16 cellular contexts compared by ENCODE assay signal in the genomic region with DNA sequence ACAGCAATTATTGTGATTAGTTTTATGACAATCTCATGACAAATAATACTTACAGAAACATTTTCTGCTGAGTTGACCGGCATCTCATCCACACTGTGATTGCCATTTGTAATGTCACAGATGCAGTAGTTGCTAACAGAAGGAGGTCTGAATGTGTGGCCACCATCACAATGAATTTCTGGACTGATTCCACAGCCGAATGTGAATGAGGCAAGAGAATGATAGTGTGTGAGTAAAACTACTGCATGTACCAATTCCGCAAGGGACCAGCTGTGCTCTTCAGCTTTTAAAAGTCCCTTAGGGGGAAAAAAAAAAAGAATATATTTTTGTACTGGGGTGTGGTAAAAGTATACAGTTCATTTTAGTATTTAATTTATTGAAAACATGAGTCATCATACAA.
DNase-seq lines count a peak whose midpoint lies in the region; ATAC-seq and TF ChIP-seq lines count a peak whose summit lies in the region.
"Had no signal": no experiment of that assay in that cellular context is flagged by ENCODE, and none has a peak within 500 bp of the region (broad histone marks: within the 10 kb centered on the region; RNA-seq: fewer than 3 reads in every experiment).

No MANE protein-coding gene starts in this region.

- TF ChIP-seq POLR2A in testis (IDR thresholded peaks at IDR 0.05), result no peak

- H3K27me3 Mint-ChIP-seq in CD4-positive, alpha-beta T cell, result no peaks in the 10 kb centered on the region
- H3K27me3 Mint-ChIP-seq in CD4-positive, alpha-beta memory T cell, result no peaks in the 10 kb centered on the region
- H3K27me3 Mint-ChIP-seq: B cell had no signal

- H3K4me3 ChIP-seq in heart right ventricle (no peak overlapping the region), testis (no peak overlapping the region)
- H3K4me3 ChIP-seq in CD4-positive, alpha-beta memory T cell (ENCODE audit: low read length in 2 of 2), result no peak overlapping the region
- H3K4me3 ChIP-seq: GM23248, K562 had no signal

- CTCF ChIA-PET in CD4-positive, alpha-beta T cell (lab: Charles Lee), result no interaction called here
- CTCF ChIA-PET in CD4-positive, alpha-beta memory T cell (lab: Charles Lee; ENCODE audit: partially characterized antibody), result no interaction called here

- H3K36me3 ChIP-seq in heart right ventricle (peaks cover 0 to 84% (median 28%) of the 10 kb centered on the region in 9 donors), testis (ENCODE audit: low read depth, missing control alignments) (no peaks in the 10 kb centered on the region)
- peaks cover 30% of the 10 kb centered on the region for H3K36me3 ChIP-seq in CD4-positive, alpha-beta memory T cell (ENCODE audit: insufficient read depth, low read length)

- H3K27ac ChIP-seq in heart right ventricle, result peak overlapping the region in 1 of 10 donors; percentile 3
- H3K27ac ChIP-seq in testis, result peak overlapping the region; percentile 21 to 31
- H3K27ac ChIP-seq in CD4-positive, alpha-beta T cell (ENCODE audit: low read depth, low read length), result no peak overlapping the region
- H3K27ac ChIP-seq in CD4-positive, alpha-beta memory T cell (ENCODE audit: low read depth, low read length), result no peak overlapping the region
- H3K27ac ChIP-seq: GM23248, HL-60 had no signal

- peak in 5 of 8 donors; percentile 25 to 49 (median 38) for ATAC-seq in heart right ventricle
- ATAC-seq in left cardiac atrium, result no peak
- ATAC-seq in CD4-positive, alpha-beta T cell (ENCODE audit: poor library complexity), result no peak
- ATAC-seq: CD8-positive, alpha-beta T cell; HCT116; K562 had no signal

- no peak for DNase-seq in heart right ventricle
- DNase-seq in left cardiac atrium, result no peak
- DNase-seq in G401 (ENCODE audit: low spot score), result peak; percentile 48
- peak; percentile 18 for DNase-seq in midbrain (lab: John Stamatoyannopoulos, UW)
- DNase-seq in testis, result no peak
- no peak for DNase-seq in CD4-positive, alpha-beta T cell
- no peak for DNase-seq in CD4-positive, alpha-beta memory T cell
- DNase-seq: ACHN; CD8-positive, alpha-beta T cell; COR-L47; DMS53; GM23248 had no signal

- no peak overlapping the region for H3K4me3 Mint-ChIP-seq in CD4-positive, alpha-beta T cell
- no peak overlapping the region for H3K4me3 Mint-ChIP-seq in CD4-positive, alpha-beta memory T cell
- H3K4me3 Mint-ChIP-seq: B cell; CD8-positive, alpha-beta T cell had no signal

- POLR2A ChIA-PET in CD4-positive, alpha-beta T cell (lab: Charles Lee), result no interaction called here
- POLR2A ChIA-PET in CD4-positive, alpha-beta memory T cell (lab: Charles Lee; ENCODE audit: partially characterized antibody), result no interaction called here

- intact Hi-C loops in heart right ventricle (cut with DNase I), result no loop called here
- intact Hi-C loops in left cardiac atrium (cut with DNase I), result no loop called here
- intact Hi-C loops in testis (cut with DNase I; ENCODE audit: low total_unique reads), result no loop called here
- intact Hi-C loops in CD4-positive, alpha-beta T cell (cut with DNase I, micrococcal nuclease), result no loop called here
- intact Hi-C loops in CD4-positive, alpha-beta memory T cell (cut with micrococcal nuclease), result no loop called here

- TF ChIP-seq CTCF in heart right ventricle (IDR thresholded peaks at IDR 0.05), result no peak
- TF ChIP-seq CTCF in testis (IDR thresholded peaks at IDR 0.05), result no peak
- no peak for TF ChIP-seq CTCF in CD4-positive, alpha-beta T cell (IDR thresholded peaks at IDR 0.05)

- H3K27me3 ChIP-seq in heart right ventricle (no peaks in the 10 kb centered on the region), testis (no peaks in the 10 kb centered on the region)
- no peaks in the 10 kb centered on the region for H3K27me3 ChIP-seq in CD4-positive, alpha-beta T cell (ENCODE audit: control insufficient read depth, insufficient read depth, low read length)
- no peaks in the 10 kb centered on the region for H3K27me3 ChIP-seq in CD4-positive, alpha-beta memory T cell (ENCODE audit: insufficient read depth, low read length)

- H3K4me1 ChIP-seq in heart right ventricle (peaks cover 2 to 55% (median 48%) of the 10 kb centered on the region in 9 donors), testis (peaks cover 42% of the 10 kb centered on the region)
- peaks cover 13% of the 10 kb centered on the region for H3K4me1 ChIP-seq in CD4-positive, alpha-beta memory T cell (ENCODE audit: insufficient read depth, low read length)

- in situ Hi-C loops in G401 (cut with HindIII; ENCODE audit: low sequenced_read_pairs), result no loop called here

- H3K9me3 ChIP-seq in heart right ventricle (no peaks in the 10 kb centered on the region), testis (no peaks in the 10 kb centered on the region)
- no peaks in the 10 kb centered on the region for H3K9me3 ChIP-seq in CD4-positive, alpha-beta T cell (ENCODE audit: control insufficient read depth, low read length)
- H3K9me3 ChIP-seq in CD4-positive, alpha-beta memory T cell (ENCODE audit: control insufficient read depth in 1 of 2, low read length in 2 of 2), result no peaks in the 10 kb centered on the region

- H3K4me1 Mint-ChIP-seq in CD4-positive, alpha-beta T cell (ENCODE audit: low read depth), result peaks cover 31% of the 10 kb centered on the region
- H3K4me1 Mint-ChIP-seq in CD4-positive, alpha-beta memory T cell, result peaks cover 13 to 23% (median 18%) of the 10 kb centered on the region in 4 donors

- H3K36me3 Mint-ChIP-seq in CD4-positive, alpha-beta T cell (ENCODE audit: low read depth), result peaks cover 81% of the 10 kb centered on the region
- H3K36me3 Mint-ChIP-seq in CD4-positive, alpha-beta memory T cell, result peaks cover 45 to 58% of the 10 kb centered on the region in 2 donors

- no peak overlapping the region for H3K27ac Mint-ChIP-seq in CD4-positive, alpha-beta T cell
- H3K27ac Mint-ChIP-seq in CD4-positive, alpha-beta memory T cell, result peak overlapping the region in 1 of 7 donors; percentile 3
- H3K27ac Mint-ChIP-seq: B cell; CD8-positive, alpha-beta T cell had no signal

- no peaks in the 10 kb centered on the region for H3K9me3 Mint-ChIP-seq in CD4-positive, alpha-beta T cell
- H3K9me3 Mint-ChIP-seq in CD4-positive, alpha-beta memory T cell, result no peaks in the 10 kb centered on the region
- H3K9me3 Mint-ChIP-seq: CD8-positive, alpha-beta T cell had no signal

- WGBS in heart right ventricle, 2 donors, result 55 to 68% methylated on average over 3 of the region's 3 CpGs
- 62 to 71% methylated on average over 3 of the region's 3 CpGs for WGBS in testis, 2 donors

Comparison
In these comparisons a context has a peak if more than half of its experiments do, and no peak if none do; other contexts are left out.
1. ATAC-seq: peak in heart right ventricle (5 of 8); none in left cardiac atrium (0 of 2) and CD4-positive, alpha-beta T cell (single experiment).
2. DNase-seq: peak in G401 (single experiment) and midbrain (single experiment); none in heart right ventricle (0 of 2), left cardiac atrium (single experiment), testis (single experiment), CD4-positive, alpha-beta T cell (0 of 10) and CD4-positive, alpha-beta memory T cell (0 of 5).
3. H3K27ac ChIP-seq: peak in testis (2 of 2); none in CD4-positive, alpha-beta T cell (single experiment) and CD4-positive, alpha-beta memory T cell (single experiment).